ENCODE assay signal across 9 cellular contexts in the genomic region with DNA sequence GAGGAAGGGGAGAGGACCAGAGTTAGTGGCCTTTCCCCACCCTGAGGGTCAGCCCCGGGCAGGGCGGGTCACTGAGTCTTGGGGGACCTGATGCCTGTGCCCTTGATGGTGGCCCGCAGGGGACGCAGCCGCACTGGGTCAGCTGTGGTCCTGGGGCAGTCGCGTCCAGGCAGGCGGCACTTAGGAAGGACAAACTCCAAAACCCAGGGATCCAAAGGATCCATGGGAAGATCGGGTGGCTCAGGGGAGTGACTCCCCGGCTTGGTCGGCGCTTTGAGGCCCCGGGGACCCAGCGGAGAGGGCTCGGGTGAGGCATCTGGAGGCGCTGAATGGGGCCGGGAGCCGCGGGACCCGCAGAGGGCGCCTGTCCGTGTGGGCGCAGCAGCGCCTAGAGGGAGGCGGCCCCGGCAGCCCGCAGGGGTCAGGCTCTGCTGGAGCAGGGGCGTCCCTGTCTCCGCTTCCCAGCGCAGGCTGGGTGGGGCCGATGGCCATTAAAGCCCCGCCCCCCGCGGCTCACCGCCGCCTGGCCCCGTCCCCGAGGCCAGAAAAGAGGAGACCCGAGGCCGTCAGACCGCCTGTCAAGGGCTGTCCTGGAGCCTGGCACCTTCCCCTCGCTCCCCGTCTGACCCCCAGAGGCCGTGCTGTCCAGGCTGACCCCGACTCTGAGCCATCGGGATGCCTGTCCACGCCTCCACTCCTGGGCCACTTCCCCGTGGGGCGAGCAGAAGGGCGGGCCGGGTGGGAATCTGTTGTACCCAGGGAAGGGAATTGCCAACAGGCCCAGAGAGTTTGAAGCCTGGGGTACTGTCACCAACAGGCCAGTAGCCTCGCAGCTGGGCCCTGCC. TPM values are rescaled to one million over a fixed set of nuclear protein-coding genes. Genes with fewer than 3 reads are reported as not detected.
DNase-seq lines count a peak whose midpoint lies in the region; ATAC-seq and TF ChIP-seq lines count a peak whose summit lies in the region.
"Had no signal": no experiment of that assay in that cellular context is flagged by ENCODE, and none has a peak within 500 bp of the region (broad histone marks: within the 10 kb centered on the region; RNA-seq: fewer than 3 reads in every experiment).

No MANE protein-coding gene starts in this region.

- no TSS peak for BruUV-seq in Panc1 (replicated peaks; lab: Mats Ljungman, UMichigan)

- TF ChIP-seq CTCF in Panc1 (IDR thresholded peaks at IDR 0.05) = peak; percentile 67; the same call in 1 of the 2 replicates
- TF ChIP-seq CTCF in testis (IDR thresholded peaks at IDR 0.05) = peak in 1 of 3 experiments; percentile 23

- H3K36me3 ChIP-seq in Panc1 (ENCODE audit: control insufficient read depth, insufficient read depth, low read length) (no peaks in the 10 kb centered on the region), mesodermal cell (ENCODE audit: control insufficient read depth, insufficient read depth, low read length) (no peaks in the 10 kb centered on the region), testis (ENCODE audit: low read depth, missing control alignments) (no peaks in the 10 kb centered on the region)

- WGBS in mesodermal cell (ENCODE audit: insufficient coverage in 2 of 2), 2 experiments = 21 to 26% methylated on average over 43 to 51 of the region's 52 CpGs
- WGBS in testis, 2 donors = 32 to 48% methylated on average over 8 to 43 of the region's 52 CpGs

- no peaks in the 10 kb centered on the region for H3K9me3 ChIP-seq in Panc1 (ENCODE audit: control insufficient read depth, insufficient read depth, low read depth, low read length)
- H3K9me3 ChIP-seq in mesodermal cell (ENCODE audit: control insufficient read depth, low read length) = no peaks in the 10 kb centered on the region
- H3K9me3 ChIP-seq in testis = no peaks in the 10 kb centered on the region

- ATAC-seq in Panc1 (peak; percentile 87), GM21515 (IDR thresholded peaks at IDR 0.05; ENCODE audit: unreplicated experiment) (no peak)

- CTCF ChIA-PET in Panc1 (lab: Charles Lee) = no interaction called here

- H3K27me3 ChIP-seq in Panc1 (ENCODE audit: control insufficient read depth, insufficient read depth, low read length) (no peaks in the 10 kb centered on the region), testis (no peaks in the 10 kb centered on the region)

- H3K4me1 ChIP-seq in Panc1 (ENCODE audit: control insufficient read depth, insufficient read depth, low read length) (peaks cover 6% of the 10 kb centered on the region; the same call in 1 of the 2 replicates), mesodermal cell (ENCODE audit: control insufficient read depth, insufficient read depth, low read length, poor library complexity, severe bottlenecking) (peaks cover 3% of the 10 kb centered on the region), testis (peaks cover 22% of the 10 kb centered on the region)

- peak; percentile 65 for DNase-seq in EH (ENCODE audit: low read depth)
- no peak for DNase-seq in Panc1 (ENCODE audit: low read depth, low spot score)
- DNase-seq in ecto neural progenitor cell (ENCODE audit: low spot score) = peak; percentile 82
- DNase-seq in testis = peak; percentile 49
- no peak for DNase-seq in DMS 273 (lab: John Stamatoyannopoulos, UW; ENCODE audit: unreplicated experiment)
- DNase-seq in NCI-H82 (lab: John Stamatoyannopoulos, UW) = no peak

- in situ Hi-C loops in Panc1 (cut with HindIII; ENCODE audit: low pct_unique_long_range_greater_than_20kb, low sequenced_read_pairs) = no loop called here

- TF ChIP-seq POLR2A in testis (IDR thresholded peaks at IDR 0.05) = no peak

- no peak overlapping the region for H3K27ac ChIP-seq in Panc1 (ENCODE audit: low read length)
- no peak overlapping the region for H3K27ac ChIP-seq in mesodermal cell (ENCODE audit: low read depth, low read length, severe bottlenecking)
- H3K27ac ChIP-seq in testis = no peak overlapping the region
- H3K27ac ChIP-seq: HL-60 had no signal

- peak overlapping the region; percentile 11 to 39; a peak in 2 of 4 replicates for H3K4me3 ChIP-seq in Panc1 (ENCODE audit: low read depth in 2 of 2, low read length in 2 of 2)
- peak overlapping the region; percentile 8 for H3K4me3 ChIP-seq in mesodermal cell (ENCODE audit: extremely low read depth, insufficient read depth, low read length, poor library complexity, severe bottlenecking)
- H3K4me3 ChIP-seq in testis = peak overlapping the region; percentile 19 to 39

- intact Hi-C loops in Panc1 (cut with micrococcal nuclease; ENCODE audit: unreplicated experiment) = no loop called here
- intact Hi-C loops in testis (cut with DNase I; ENCODE audit: low total_unique reads) = no loop called here

- POLR2A ChIA-PET in Panc1 (lab: Charles Lee) = no interaction called here

RNA-seq across cellular contexts. Expression of gene CIDEC, which starts 17.4 kb away (rescaled TPM):
- total RNA-seq in Panc1 (2021; ENCODE audit: unreplicated experiment) (not detected), testis (1 to 10 TPM; 1.1 to 1.6 TPM)
- 0.35 TPM for polyA plus RNA-seq in Panc1 (2012; ENCODE audit: insufficient read length)
- polyA plus RNA-seq in mesodermal cell (2013, experiment 1 of 2) = not detected
- not detected for polyA plus RNA-seq in mesodermal cell (2013, experiment 2 of 2)
- polyA plus RNA-seq in testis (ENCODE audit: insufficient read depth, low read depth, low replicate concordance) = 2.9 TPM

RNA-seq across cellular contexts. Expression of gene RPUSD3, which starts 18.8 kb away (rescaled TPM):
- 40.4 TPM for total RNA-seq in Panc1 (2021; ENCODE audit: unreplicated experiment)
- 33.4 TPM for polyA plus RNA-seq in Panc1 (2012; ENCODE audit: insufficient read length)
- polyA plus RNA-seq in mesodermal cell (2013, experiment 1 of 2) = 64.8 TPM
- 52.7 TPM for polyA plus RNA-seq in mesodermal cell (2013, experiment 2 of 2)
- total RNA-seq in testis = 10 to 100 TPM; 53.3 to 63.4 TPM
- 124 TPM for polyA plus RNA-seq in testis (ENCODE audit: insufficient read depth, low read depth, low replicate concordance)

RNA-seq across cellular contexts. Expression of gene JAGN1, which starts 27.8 kb away (rescaled TPM):
- total RNA-seq in Panc1 (2021; ENCODE audit: unreplicated experiment) (19.9 TPM), testis (10 to 100 TPM; 33.3 to 39.8 TPM)
- polyA plus RNA-seq in Panc1 (2012; ENCODE audit: insufficient read length) = 28.3 TPM
- polyA plus RNA-seq in mesodermal cell (2013, experiment 1 of 2) = 40.6 TPM
- 38.7 TPM for polyA plus RNA-seq in mesodermal cell (2013, experiment 2 of 2)
- 36.0 TPM for polyA plus RNA-seq in testis (ENCODE audit: insufficient read depth, low read depth, low replicate concordance)

RNA-seq across cellular contexts. Expression of gene IL17RE, which starts 40.0 kb away (rescaled TPM):
- 1.1 TPM for total RNA-seq in Panc1 (2021; ENCODE audit: unreplicated experiment)
- polyA plus RNA-seq in Panc1 (2012; ENCODE audit: insufficient read length) = 1.2 TPM
- polyA plus RNA-seq in mesodermal cell (2013, experiment 1 of 2) = 3.3 TPM
- 2.8 TPM for polyA plus RNA-seq in mesodermal cell (2013, experiment 2 of 2)
- under 1 TPM; 0.43 to 0.79 TPM for total RNA-seq in testis
- polyA plus RNA-seq in testis (ENCODE audit: insufficient read depth, low read depth, low replicate concordance) = 1.8 TPM

RNA-seq across cellular contexts. Expression of gene TTLL3, which starts 52.6 kb away (rescaled TPM):
- 15.7 TPM for total RNA-seq in Panc1 (2021; ENCODE audit: unreplicated experiment)
- polyA plus RNA-seq in Panc1 (2012; ENCODE audit: insufficient read length) = 10.0 TPM
- 29.2 TPM for polyA plus RNA-seq in mesodermal cell (2013, experiment 1 of 2)
- polyA plus RNA-seq in mesodermal cell (2013, experiment 2 of 2) = 26.3 TPM
- total RNA-seq in testis = 100 to 1,000 TPM; 142 to 163 TPM
- polyA plus RNA-seq in testis (ENCODE audit: insufficient read depth, low read depth, low replicate concordance) = 104 TPM

Comparison
In these comparisons a context has a peak if more than half of its experiments do, and no peak if none do; other contexts are left out.
1. DNase-seq: peak in EH (single experiment), ecto neural progenitor cell (single experiment) and testis (single experiment); none in Panc1 (single experiment), DMS 273 (single experiment) and NCI-H82 (single experiment).
2. Peak in every context shown above with its lines, with median percentiles within 50 percentile points of each other: H3K4me3 ChIP-seq.